In genomic region chr2:157899125-157899839, GRCh38 we compare ENCODE assay signal across 10 cellular contexts. TPM values are rescaled to one million over a fixed set of nuclear protein-coding genes. Genes with fewer than 3 reads are reported as not detected.
DNase-seq lines count a peak whose midpoint lies in the region; ATAC-seq and TF ChIP-seq lines count a peak whose summit lies in the region.
"Had no signal": no experiment of that assay in that cellular context is flagged by ENCODE, and none has a peak within 500 bp of the region (broad histone marks: within the 10 kb centered on the region; RNA-seq: fewer than 3 reads in every experiment).

No MANE protein-coding gene starts in this region.

- H3K4me3 Mint-ChIP-seq in naive thymus-derived CD8-positive, alpha-beta T cell, result peak overlapping the region in 9 of 10 donors; percentile 20 to 92 (median 56)
- no peak overlapping the region for H3K4me3 Mint-ChIP-seq in osteocyte (ENCODE audit: unreplicated experiment)

- peaks cover 75% of the 10 kb centered on the region for H3K4me1 ChIP-seq in KMS-11 (ENCODE audit: low read depth, poor library complexity, severe bottlenecking)

- H3K4me1 Mint-ChIP-seq in naive thymus-derived CD8-positive, alpha-beta T cell, result peaks cover 30 to 64% (median 59%) of the 10 kb centered on the region in 4 donors
- peaks cover 1% of the 10 kb centered on the region for H3K4me1 Mint-ChIP-seq in osteocyte (ENCODE audit: unreplicated experiment)

- peak overlapping the region; percentile 65 for H3K4me3 ChIP-seq in KMS-11 (IDR thresholded peaks at IDR 0.05; ENCODE audit: insufficient read depth, low read depth, low read length)
- H3K4me3 ChIP-seq in H7 (ENCODE audit: insufficient read depth, low read depth, low read length), result no peak overlapping the region

- no peaks in the 10 kb centered on the region for H3K36me3 Mint-ChIP-seq in naive thymus-derived CD8-positive, alpha-beta T cell
- no peaks in the 10 kb centered on the region for H3K36me3 Mint-ChIP-seq in osteocyte (ENCODE audit: unreplicated experiment)

- H3K36me3 ChIP-seq in KMS-11 (ENCODE audit: insufficient read depth) (no peaks in the 10 kb centered on the region), H7 (replicated peaks; ENCODE audit: control insufficient read depth, insufficient read depth, low read length) (no peaks in the 10 kb centered on the region)

- H3K27ac ChIP-seq in KMS-11, result peak overlapping the region; percentile 83

- peak overlapping the region; percentile 23 to 99 (median 96) for H3K27ac Mint-ChIP-seq in naive thymus-derived CD8-positive, alpha-beta T cell
- no peak overlapping the region for H3K27ac Mint-ChIP-seq in osteocyte (ENCODE audit: unreplicated experiment)

- no peaks in the 10 kb centered on the region for H3K27me3 ChIP-seq in KMS-11 (ENCODE audit: insufficient read depth, low read depth)
- H3K27me3 ChIP-seq in H7 (ENCODE audit: control insufficient read depth, insufficient read depth, low read length), result 0 out of 2 replicates have a peak, but pooled peaks cover 1% of the 10 kb centered on the region

- H4K20me1 ChIP-seq in KMS-11 (ENCODE audit: insufficient read depth), result no peaks in the 10 kb centered on the region

- no peak for TF ChIP-seq CTCF in KMS-11 (conservative IDR thresholded peaks at IDR 0.05; ENCODE audit: low read depth, low read length)
- no peak for TF ChIP-seq CTCF in osteocyte (IDR thresholded peaks at IDR 0.05)

- H3K9me3 Mint-ChIP-seq in naive thymus-derived CD8-positive, alpha-beta T cell, result peaks cover 0 to 9% (median 0%) of the 10 kb centered on the region in 9 donors
- no peaks in the 10 kb centered on the region for H3K9me3 Mint-ChIP-seq in osteocyte (ENCODE audit: unreplicated experiment)

- no peaks in the 10 kb centered on the region for H3K27me3 Mint-ChIP-seq in naive thymus-derived CD8-positive, alpha-beta T cell
- H3K27me3 Mint-ChIP-seq in osteocyte (ENCODE audit: unreplicated experiment), result no peaks in the 10 kb centered on the region

- POLR2A ChIA-PET in naive thymus-derived CD8-positive, alpha-beta T cell (lab: Charles Lee), result interaction anchor here (1.5 to 4.6 kb wide), 2 partner anchors 24 to 27 kb away, joined by 3 to 47 read pairs; partner anchors contain the start of gene ACVR1

- no peaks in the 10 kb centered on the region for H3K79me2 ChIP-seq in KMS-11 (ENCODE audit: insufficient read depth, low read depth)

- ATAC-seq in HG02588 (IDR thresholded peaks at IDR 0.05; ENCODE audit: unreplicated experiment), result peak; percentile 89
- ATAC-seq in naive thymus-derived CD8-positive, alpha-beta T cell, result no peak

- H3K4me2 ChIP-seq in KMS-11, result peak overlapping the region; percentile 74

- peak; percentile 42 for DNase-seq in NCI-H2171 treated with DMSO at 0.1 percent for 48 hours (lab: John Stamatoyannopoulos, UW)
- no peak for DNase-seq in NCI-H2171 (lab: John Stamatoyannopoulos, UW)
- no peak for DNase-seq in naive thymus-derived CD8-positive, alpha-beta T cell
- DNase-seq in osteocyte (ENCODE audit: extremely low spot score, unreplicated experiment), result no peak
- no peak for DNase-seq in NCI-H226
- DNase-seq in H7, result no peak
- DNase-seq: 8988T, NCI-H446 treated with DMSO at 0.1 percent for 48 hours had no signal

- peak overlapping the region; percentile 56; the same call in 1 of the 2 replicates for H3K9ac ChIP-seq in KMS-11

- peak overlapping the region; percentile 55 for H2AFZ ChIP-seq in KMS-11 (ENCODE audit: low read depth)

RNA-seq across cellular contexts. Expression of gene ACVR1, which starts 23.2 kb away (rescaled TPM):
- 10 to 100 TPM; 11.1 to 14.5 TPM for total RNA-seq in naive thymus-derived CD8-positive, alpha-beta T cell
- 1 to 10 TPM; 2.6 to 4.3 (median 3.7) TPM for polyA plus RNA-seq in naive thymus-derived CD8-positive, alpha-beta T cell
- total RNA-seq in osteocyte, result 59.5 and 66.6 TPM in 2 replicates
- 7.3 and 8.9 TPM in 2 replicates for total RNA-seq in H7 (2014; rRNA removed; shearing (Covaris generic))
